Comparison of ENCODE assay signal across 23 cellular contexts in genomic region chr11:107702109-107702660, GRCh38. TPM values are rescaled to one million over a fixed set of nuclear protein-coding genes. Genes with fewer than 3 reads are reported as not detected.
"Had no signal": no experiment of that assay in that cellular context is flagged by ENCODE, and none has a peak within 500 bp of the region (broad histone marks: within the 10 kb centered on the region; RNA-seq: fewer than 3 reads in every experiment).

No MANE protein-coding gene starts in this region.

- H3K27ac ChIP-seq: body of pancreas, WERI-Rb-1 had no signal

- H3K4me3 ChIP-seq: body of pancreas had no signal

- H3K4me1 ChIP-seq: body of pancreas had no signal

- ATAC-seq: activated CD4-positive, alpha-beta T cell treated with anti-CD3 and anti-CD28 coated beads for 36 hours; activated CD8-positive, alpha-beta T cell treated with anti-CD3 and anti-CD28 coated beads for 36 hours; body of pancreas had no signal

- H3K9me3 ChIP-seq: body of pancreas had no signal

- H3K36me3 ChIP-seq: WERI-Rb-1 had no signal

- H3K27me3 ChIP-seq: body of pancreas had no signal

- DNase-seq: activated CD4-positive, alpha-beta T cell treated with anti-CD3 and anti-CD28 coated beads for 36 hours; activated CD8-positive, alpha-beta memory T cell treated with anti-CD3 and anti-CD28 coated beads, Interleukin-2, amount 50 U/mL, for 4 hours; activated CD8-positive, alpha-beta T cell treated with anti-CD3 and anti-CD28 coated beads for 36 hours; activated effector memory CD4-positive, alpha-beta T cell treated with Interleukin-2 at 50 U/mL for 16 hours; activated naive CD4-positive, alpha-beta T cell; activated T-cell treated with anti-CD3 and anti-CD28 coated beads, Interleukin-2, amount 50 U/mL, for 1 hour; aorta; body of pancreas; Kasumi-1; KBM-7; NCI-H1048; NCI-H1417; NCI-H1694 treated with DMSO at 0.1 percent for 48 hours; NCI-H2029 treated with DMSO at 0.1 percent for 48 hours; NCI-H345; NCI-H510A; NCI-H69; NK-92 treated with Interleukin-12 subunit alpha and Interleukin-12 subunit beta, amount 100 ng/mL, for 24 hours; SHP77 treated with DMSO at 0.1 percent for 48 hours; T-helper 2 cell; T1000; WERI-Rb-1 had no signal

RNA-seq across cellular contexts. Expression of gene SLN, which starts 9.7 kb away (rescaled TPM):
- total RNA-seq: activated CD4-positive, alpha-beta T cell treated with anti-CD3 and anti-CD28 coated beads for 36 hours; activated CD8-positive, alpha-beta T cell treated with anti-CD3 and anti-CD28 coated beads for 36 hours; activated T-helper 1 cell treated with anti-CD3 and anti-CD28 coated beads, Interleukin-12 subunit alpha, Interleukin-12 subunit beta, Interleukin-2, Interleukin-4 antibody, amounts not matched to agents 30 ng/mL and 10 ng/mL and 1 ng/mL, durations not matched to agents 14 hours and 24 hours and 36 hours had no signal
- polyA plus RNA-seq: aorta had no signal
